8 cellular contexts compared by ENCODE assay signal in the genomic region with DNA sequence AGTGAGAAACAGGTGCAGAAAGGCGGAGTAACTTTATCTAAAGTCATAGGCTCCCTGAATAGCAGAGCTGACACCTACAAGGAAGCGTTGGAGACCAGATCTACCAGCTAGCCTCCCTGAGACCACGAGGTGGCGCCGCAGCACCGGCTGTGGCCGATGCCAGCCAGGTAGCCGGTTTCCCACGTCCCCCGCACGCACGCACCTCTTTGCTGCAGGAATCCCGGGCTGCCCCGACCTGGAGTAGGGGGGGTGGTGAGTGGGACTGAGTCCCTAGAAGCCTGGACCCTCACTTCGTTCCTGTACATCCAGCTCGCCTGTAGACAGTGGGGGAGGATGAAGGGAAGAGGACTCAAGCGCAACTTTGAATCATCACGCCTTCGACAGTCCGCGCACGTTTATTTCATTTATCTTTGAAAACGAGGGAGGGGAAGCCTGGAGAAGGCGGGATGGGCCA. TPM values are rescaled to one million over a fixed set of nuclear protein-coding genes. Genes with fewer than 3 reads are reported as not detected.
DNase-seq lines count a peak whose midpoint lies in the region; ATAC-seq and TF ChIP-seq lines count a peak whose summit lies in the region.

No MANE protein-coding gene starts in this region.

- no peak overlapping the region for H3K27ac ChIP-seq in CD4-positive, alpha-beta T cell (ENCODE audit: low read depth, low read length)
- no peak overlapping the region for H3K27ac ChIP-seq in coronary artery

- peak; percentile 93 for TF ChIP-seq CTCF in CD4-positive, alpha-beta T cell (IDR thresholded peaks at IDR 0.05)
- TF ChIP-seq CTCF in HFF-Myc (IDR thresholded peaks at IDR 0.05; ENCODE audit: low read depth, low read length, missing control alignments) (peak; percentile 97), coronary artery (IDR thresholded peaks at IDR 0.05) (peak; percentile 83)

- intact Hi-C loops in CD4-positive, alpha-beta T cell (cut with DNase I, micrococcal nuclease): loop anchor here (1.0 to 5.0 kb wide), 6 partner anchors 63 to 355 kb away; no protein-coding TSS in a partner anchor

- H3K4me3 ChIP-seq in HFF-Myc (replicated peaks; ENCODE audit: low read depth, low read length): 0 out of 2 replicates have a peak overlapping the region, but pooled peaks have one; percentile 19
- peak overlapping the region; percentile 68 for H3K4me3 ChIP-seq in coronary artery

- H3K27me3 Mint-ChIP-seq in CD4-positive, alpha-beta T cell: peaks cover 81% of the 10 kb centered on the region

- H3K4me1 Mint-ChIP-seq in CD4-positive, alpha-beta T cell (ENCODE audit: low read depth): peaks cover 21% of the 10 kb centered on the region

- H3K4me3 Mint-ChIP-seq in CD4-positive, alpha-beta T cell: peak overlapping the region; percentile 87

- DNase-seq in CD4-positive, alpha-beta T cell: peak; percentile 75 to 91 (median 82)
- DNase-seq in HFF-Myc (ENCODE audit: extremely low read depth, low read depth): peak; percentile 25
- DNase-seq in NCI-H526 (lab: John Stamatoyannopoulos, UW): peak; percentile 58 to 85
- DNase-seq in activated CD4-positive, alpha-beta T cell treated with anti-CD3 and anti-CD28 coated beads, Interleukin-2, amount 50 U/mL, for 1 hour: peak; percentile 87
- DNase-seq in coronary artery (ENCODE audit: low spot score): peak; percentile 81
- DNase-seq in left lobe of liver (ENCODE audit: low spot score): peak; percentile 85
- peak; percentile 85 for DNase-seq in stimulated activated CD4-positive, alpha-beta T cell treated with anti-CD3 and anti-CD28 coated beads, Interleukin-1b, Interleukin-23, amount 100 ng/mL, for 48 hours

- no peaks in the 10 kb centered on the region for H3K36me3 Mint-ChIP-seq in CD4-positive, alpha-beta T cell (ENCODE audit: low read depth)

- H3K9me3 Mint-ChIP-seq in CD4-positive, alpha-beta T cell: no peaks in the 10 kb centered on the region

- no peaks in the 10 kb centered on the region for H3K9me3 ChIP-seq in CD4-positive, alpha-beta T cell (ENCODE audit: control insufficient read depth, low read length)

- H3K27ac Mint-ChIP-seq in CD4-positive, alpha-beta T cell: no peak overlapping the region

- peaks cover 50% of the 10 kb centered on the region for H3K27me3 ChIP-seq in CD4-positive, alpha-beta T cell (ENCODE audit: control insufficient read depth, insufficient read depth, low read length)

- POLR2A ChIA-PET in CD4-positive, alpha-beta T cell (lab: Charles Lee): interaction anchor here (0.7 to 3.7 kb wide), 13 partner anchors 11 to 354 kb away, joined by 3 to 26 read pairs (median 6); partner anchors contain the start of genes CUEDC2, FBXL15, GBF1 and NFKB2

- CTCF ChIA-PET in CD4-positive, alpha-beta T cell (lab: Charles Lee): interaction anchor here (0.6 to 7.6 kb wide), 40 partner anchors 10 to 617 kb away, joined by 3 to 133 read pairs (median 4); partner anchors contain the start of genes C10orf95, GBF1, PITX3 and SUFU

- ATAC-seq in CD4-positive, alpha-beta T cell (ENCODE audit: poor library complexity): peak; percentile 53
- ATAC-seq in left lobe of liver: peak; percentile 81
- ATAC-seq in HG03108 (IDR thresholded peaks at IDR 0.05; ENCODE audit: unreplicated experiment): no peak

RNA-seq across cellular contexts. Expression of gene ELOVL3, which starts 3.7 kb away (rescaled TPM):
- not detected for total RNA-seq in CD4-positive, alpha-beta T cell
- total RNA-seq in left lobe of liver: not detected

RNA-seq across cellular contexts. Expression of gene PITX3, which starts 11.5 kb away (rescaled TPM):
- total RNA-seq in CD4-positive, alpha-beta T cell: not detected
- not detected for total RNA-seq in left lobe of liver

RNA-seq across cellular contexts. Expression of gene GBF1, which starts 15.5 kb away (rescaled TPM):
- 10 to 100 TPM; 28.8 to 30.9 TPM for total RNA-seq in CD4-positive, alpha-beta T cell
- 22.8 TPM for total RNA-seq in left lobe of liver

Comparison
In these comparisons a context has a peak if more than half of its experiments do, and no peak if none do; other contexts are left out.
1. DNase-seq: peak in every context shown above with its lines; median percentile 87 in activated CD4-positive, alpha-beta T cell treated with anti-CD3 and anti-CD28 coated beads, Interleukin-2, amount 50 U/mL, for 1 hour; 85 in left lobe of liver; 85 in stimulated activated CD4-positive, alpha-beta T cell treated with anti-CD3 and anti-CD28 coated beads, Interleukin-1b, Interleukin-23, amount 100 ng/mL, for 48 hours; 82 in CD4-positive, alpha-beta T cell; 81 in coronary artery; 72 in NCI-H526; 25 in HFF-Myc.